9 cellular contexts compared by ENCODE assay signal in genomic region chr15:41334293-41335120, GRCh38. TPM values are rescaled to one million over a fixed set of nuclear protein-coding genes. Genes with fewer than 3 reads are reported as not detected.
A peak's percentile ranks its signal among the peaks of the same experiment; 100 is the strongest.
DNase-seq lines count a peak whose midpoint lies in the region; ATAC-seq, FAIRE-seq and TF ChIP-seq lines count a peak whose summit lies in the region.
"Had no signal": no experiment of that assay in that cellular context is flagged by ENCODE, and none has a peak within 500 bp of the region (broad histone marks: within the 10 kb centered on the region; RNA-seq: fewer than 3 reads in every experiment).

No MANE protein-coding gene starts in this region.

- H3K36me3 Mint-ChIP-seq in activated T-cell treated with anti-CD3 and anti-CD28 coated beads, Interleukin-2, amount 50 U/mL, for 4 hours (ENCODE audit: insufficient read depth) = no peaks in the 10 kb centered on the region

- H3K27ac ChIP-seq in endothelial cell of umbilical vein (ENCODE audit: insufficient read depth, low read depth, low read length) = no peak overlapping the region

- peak overlapping the region; percentile 99 for H3K4me3 Mint-ChIP-seq in activated T-cell treated with anti-CD3 and anti-CD28 coated beads, Interleukin-2, amount 50 U/mL, for 4 hours
- H3K4me3 Mint-ChIP-seq in stimulated activated naive CD8-positive, alpha-beta T cell treated with anti-CD3 and anti-CD28 coated beads, Interleukin-15, amount 100 ng/mL, for 72 hours = peak overlapping the region; percentile 93 to 94

- no peak for DNase-seq in activated T-cell treated with anti-CD3 and anti-CD28 coated beads, Interleukin-2, amount 50 U/mL, for 4 hours
- DNase-seq in activated T-cell treated with anti-CD3 and anti-CD28 coated beads, Interleukin-2, amount 50 U/mL, for 1 hour = no peak
- peak; percentile 12 for DNase-seq in RPMI8226
- DNase-seq in endothelial cell of umbilical vein (ENCODE audit: low read depth, low spot score) = no peak
- DNase-seq in stimulated activated naive CD8-positive, alpha-beta T cell treated with anti-CD3 and anti-CD28 coated beads, Interleukin-15, amount 100 ng/mL, for 72 hours = no peak
- DNase-seq in hippocampal formation (lab: John Stamatoyannopoulos, UW) = no peak
- DNase-seq in ureter (ENCODE audit: low spot score) = no peak
- DNase-seq in medulla oblongata (ENCODE audit: extremely low spot score) = no peak
- DNase-seq: kidney glomerular epithelial cell had no signal

- no peak overlapping the region for H3K9ac ChIP-seq in endothelial cell of umbilical vein (replicated peaks; ENCODE audit: extremely low read depth, insufficient read depth, low read length)

- H3K4me2 ChIP-seq in endothelial cell of umbilical vein (ENCODE audit: insufficient read depth, low read length) = peak overlapping the region; percentile 90

- peaks cover 35% of the 10 kb centered on the region for H3K4me1 Mint-ChIP-seq in activated T-cell treated with anti-CD3 and anti-CD28 coated beads, Interleukin-2, amount 50 U/mL, for 4 hours (ENCODE audit: low read depth)
- H3K4me1 Mint-ChIP-seq in stimulated activated naive CD8-positive, alpha-beta T cell treated with anti-CD3 and anti-CD28 coated beads, Interleukin-15, amount 100 ng/mL, for 72 hours = peaks cover 51% of the 10 kb centered on the region

- no peak for ATAC-seq in activated T-cell treated with anti-CD3 and anti-CD28 coated beads, Interleukin-2, amount 50 U/mL, for 4 hours
- no peak for ATAC-seq in stimulated activated naive CD8-positive, alpha-beta T cell treated with anti-CD3 and anti-CD28 coated beads, Interleukin-15, amount 100 ng/mL, for 72 hours

- H3K9me3 Mint-ChIP-seq in activated T-cell treated with anti-CD3 and anti-CD28 coated beads, Interleukin-2, amount 50 U/mL, for 4 hours = no peaks in the 10 kb centered on the region
- H3K9me3 Mint-ChIP-seq in stimulated activated naive CD8-positive, alpha-beta T cell treated with anti-CD3 and anti-CD28 coated beads, Interleukin-15, amount 100 ng/mL, for 72 hours = no peaks in the 10 kb centered on the region

- POLR2A ChIA-PET in endothelial cell of umbilical vein (lab: Charles Lee) = no interaction called here

- H2AFZ ChIP-seq in endothelial cell of umbilical vein (ENCODE audit: low read depth, low read length) = no peak overlapping the region

- H3K27me3 Mint-ChIP-seq in activated T-cell treated with anti-CD3 and anti-CD28 coated beads, Interleukin-2, amount 50 U/mL, for 4 hours (ENCODE audit: low read depth) = no peaks in the 10 kb centered on the region
- no peaks in the 10 kb centered on the region for H3K27me3 Mint-ChIP-seq in stimulated activated naive CD8-positive, alpha-beta T cell treated with anti-CD3 and anti-CD28 coated beads, Interleukin-15, amount 100 ng/mL, for 72 hours

- no peaks in the 10 kb centered on the region for H4K20me1 ChIP-seq in endothelial cell of umbilical vein (replicated peaks; ENCODE audit: control insufficient read depth, extremely low read depth, insufficient read depth, low read length)

- H3K36me3 ChIP-seq in endothelial cell of umbilical vein (ENCODE audit: control insufficient read depth in 2 of 2, extremely low read depth in 1 of 2, insufficient read depth in 2 of 2, low read length in 2 of 2) = peaks cover 0 to 2% of the 10 kb centered on the region in 2 experiments

- peak overlapping the region in 1 of 3 experiments; percentile 35 for H3K4me3 ChIP-seq in endothelial cell of umbilical vein (replicated peaks in 1 of 3; ENCODE audit: insufficient read depth in 1 of 3, low read depth in 1 of 3, low read length in 3 of 3)

- dilution Hi-C loops in endothelial cell of umbilical vein (cut with MboI; ENCODE audit: extremely low pct_ligation_motif_present, low sequenced_read_pairs) = no loop called here

- no peak for FAIRE-seq in endothelial cell of umbilical vein (lab: Jason Lieb, UNC)

- H3K27ac Mint-ChIP-seq in stimulated activated naive CD8-positive, alpha-beta T cell treated with anti-CD3 and anti-CD28 coated beads, Interleukin-15, amount 100 ng/mL, for 72 hours = peak overlapping the region; percentile 92 to 99

- H3K9me3 ChIP-seq in endothelial cell of umbilical vein (replicated peaks; ENCODE audit: control insufficient read depth, insufficient read depth, low read length) = no peaks in the 10 kb centered on the region

- BruUV-seq in endothelial cell of umbilical vein (replicated peaks; lab: Mats Ljungman, UMichigan) = no TSS peak

- intact Hi-C loops in endothelial cell of umbilical vein (cut with micrococcal nuclease) = no loop called here

- TF ChIP-seq POLR2A in endothelial cell of umbilical vein (IDR thresholded peaks at IDR 0.05; ENCODE audit: low read depth, low read length) = no peak

- CTCF ChIA-PET in endothelial cell of umbilical vein (lab: Charles Lee) = no interaction called here

- no peak for TF ChIP-seq CTCF in endothelial cell of umbilical vein (IDR thresholded peaks at IDR 0.05; ENCODE audit: extremely low read depth in 1 of 2, insufficient read depth in 1 of 2, low read depth in 1 of 2, low read length in 2 of 2)

- H3K27me3 ChIP-seq in endothelial cell of umbilical vein (ENCODE audit: control insufficient read depth in 2 of 2, insufficient read depth in 2 of 2, low read length in 2 of 2) = no peaks in the 10 kb centered on the region

- peaks cover 24% of the 10 kb centered on the region for H3K4me1 ChIP-seq in endothelial cell of umbilical vein (ENCODE audit: control insufficient read depth, extremely low read depth, insufficient read depth, low read length)

- no peaks in the 10 kb centered on the region for H3K9me1 ChIP-seq in endothelial cell of umbilical vein (replicated peaks; ENCODE audit: control insufficient read depth, extremely low read depth, insufficient read depth, low read length)

- H3K79me2 ChIP-seq in endothelial cell of umbilical vein (ENCODE audit: control insufficient read depth, insufficient read depth, low read length) = peaks cover 63% of the 10 kb centered on the region

TF ChIP-seq in endothelial cell of umbilical vein, 7 proteins besides CTCF, POLR2A, EP300 and RAD21:
- TF ChIP-seq MYC (IDR thresholded peaks at IDR 0.05; ENCODE audit: low read depth, low read length) = no peak
- no peak for TF ChIP-seq EZH2 (IDR thresholded peaks at IDR 0.05; ENCODE audit: borderline replicate concordance, low read depth, low read length, severe bottlenecking)
- TF ChIP-seq JUN (IDR thresholded peaks at IDR 0.05; ENCODE audit: borderline replicate concordance, insufficient read depth, insufficient read length, low read depth) = no peak
- no peak for TF ChIP-seq MAX (IDR thresholded peaks at IDR 0.05; ENCODE audit: insufficient read depth, insufficient read length)
- TF ChIP-seq GATA2 (IDR thresholded peaks at IDR 0.05; ENCODE audit: insufficient read depth, insufficient read length, low read depth, low read length) = no peak
TF ChIP-seq in endothelial cell of umbilical vein: peak in this region for 0.

RNA-seq across cellular contexts. Expression of gene NUSAP1, which starts 1.8 kb away (rescaled TPM):
- 10 to 100 TPM; 10.1 to 19.0 (median 18.5) TPM for total RNA-seq in activated T-cell treated with anti-CD3 and anti-CD28 coated beads, Interleukin-2, amount 50 U/mL, for 4 hours
- total RNA-seq in endothelial cell of umbilical vein (101 and 109 TPM in 2 replicates), ureter (1.5 TPM)
- polyA plus RNA-seq in endothelial cell of umbilical vein = 42.5 and 43.0 TPM in 2 replicates
- 87.9 and 93.7 TPM in 2 replicates for polyA plus RNA-seq in endothelial cell of umbilical vein (2011; cell fraction: cytosol; rRNA removed)
- polyA plus RNA-seq in endothelial cell of umbilical vein (2011; cell fraction: nucleus; rRNA removed) = 166 and 206 TPM in 2 replicates
- 38.7 and 85.5 TPM in 2 replicates for polyA plus RNA-seq in endothelial cell of umbilical vein (2012)
- 50.9 and 94.3 TPM in 2 replicates for polyA minus RNA-seq in endothelial cell of umbilical vein
- 98.6 TPM for polyA minus RNA-seq in endothelial cell of umbilical vein (2011; cell fraction: cytosol; rRNA and poly(A)+ RNA removed)
- 44.8 and 75.6 TPM in 2 replicates for polyA minus RNA-seq in endothelial cell of umbilical vein (2011; cell fraction: nucleus; rRNA and poly(A)+ RNA removed)

RNA-seq across cellular contexts. Expression of gene OIP5, which starts 2.1 kb away (rescaled TPM):
- total RNA-seq in activated T-cell treated with anti-CD3 and anti-CD28 coated beads, Interleukin-2, amount 50 U/mL, for 4 hours = 10 to 100 TPM in 1 of 3 donors, 1 to 10 TPM in 2; 8.5 to 10.2 (median 9.5) TPM
- total RNA-seq in endothelial cell of umbilical vein (9.2 and 11.4 TPM in 2 replicates), ureter (not detected)
- 11.8 and 11.9 TPM in 2 replicates for polyA plus RNA-seq in endothelial cell of umbilical vein
- 11.6 and 12.2 TPM in 2 replicates for polyA plus RNA-seq in endothelial cell of umbilical vein (2011; cell fraction: cytosol; rRNA removed)
- polyA plus RNA-seq in endothelial cell of umbilical vein (2011; cell fraction: nucleus; rRNA removed) = 4.4 and 6.8 TPM in 2 replicates
- polyA plus RNA-seq in endothelial cell of umbilical vein (2012) = 3.3 and 10.4 TPM in 2 replicates
- 4.2 and 5.0 TPM in 2 replicates for polyA minus RNA-seq in endothelial cell of umbilical vein
- polyA minus RNA-seq in endothelial cell of umbilical vein (2011; cell fraction: cytosol; rRNA and poly(A)+ RNA removed) = 39.7 TPM
- 1.3 and 1.9 TPM in 2 replicates for polyA minus RNA-seq in endothelial cell of umbilical vein (2011; cell fraction: nucleus; rRNA and poly(A)+ RNA removed)
